16 cellular contexts compared by ENCODE assay signal in genomic region chr15:70281261-70281810, GRCh38.
DNase-seq lines count a peak whose midpoint lies in the region; ATAC-seq lines count a peak whose summit lies in the region.
"Had no signal": no experiment of that assay in that cellular context is flagged by ENCODE, and none has a peak within 500 bp of the region (broad histone marks: within the 10 kb centered on the region; RNA-seq: fewer than 3 reads in every experiment).

No MANE protein-coding gene starts in this region.

- no peaks in the 10 kb centered on the region for H3K79me2 ChIP-seq in Karpas-422 (ENCODE audit: low read length)

- no peak overlapping the region for H2AFZ ChIP-seq in Karpas-422 (ENCODE audit: low read length)

- no peaks in the 10 kb centered on the region for H3K9me2 ChIP-seq in Karpas-422 (replicated peaks; ENCODE audit: insufficient read depth, low read length)

- peak overlapping the region; percentile 59 for H3K4me2 ChIP-seq in Karpas-422 (ENCODE audit: low read depth, low read length, poor library complexity, severe bottlenecking)

- no peaks in the 10 kb centered on the region for H3K36me3 ChIP-seq in Karpas-422 (ENCODE audit: insufficient read depth, low read length)

- no peaks in the 10 kb centered on the region for H3K27me3 ChIP-seq in Karpas-422 (ENCODE audit: low read length)

- H3K27ac Mint-ChIP-seq in dendritic cell treated with granulocyte-macrophage colony-stimulating factor and Interleukin-4, amounts not matched to agents 40 ng/mL and 50 ng/mL, for 4 days = peak overlapping the region; percentile 40
- H3K27ac Mint-ChIP-seq in stimulated activated naive B cell treated with anti-CD40 and anti-IgM and Interleukin-4, amounts not matched to agents 10 μg/mL and 1 μg/mL and 100 μg/mL, for 72 hours = peak overlapping the region; percentile 75

- peaks cover 48% of the 10 kb centered on the region for H3K27me3 Mint-ChIP-seq in dendritic cell treated with granulocyte-macrophage colony-stimulating factor and Interleukin-4, amounts not matched to agents 40 ng/mL and 50 ng/mL, for 4 days
- H3K27me3 Mint-ChIP-seq in stimulated activated naive B cell treated with anti-CD40 and anti-IgM and Interleukin-4, amounts not matched to agents 10 μg/mL and 1 μg/mL and 100 μg/mL, for 72 hours = peaks cover 22 to 33% of the 10 kb centered on the region in 2 donors

- peak overlapping the region; percentile 18; the same call in 1 of the 2 replicates for H3K4me3 ChIP-seq in Karpas-422 (ENCODE audit: low read length)
- H3K4me3 ChIP-seq: SK-N-MC had no signal

- peak overlapping the region; percentile 96 for H3K27ac ChIP-seq in Karpas-422 (ENCODE audit: low read length)
- H3K27ac ChIP-seq: SK-N-MC had no signal

- ATAC-seq in stimulated activated naive B cell treated with anti-CD40 and anti-IgM and Interleukin-4, amounts not matched to agents 10 μg/mL and 1 μg/mL and 100 μg/mL, for 72 hours (replicated peaks) = peak; percentile 3 to 4
- ATAC-seq in GM18517 (IDR thresholded peaks at IDR 0.05; ENCODE audit: unreplicated experiment) (no peak), GM21576 (IDR thresholded peaks at IDR 0.05; ENCODE audit: unreplicated experiment) (no peak)

- no peaks in the 10 kb centered on the region for H3K9me3 ChIP-seq in Karpas-422 (ENCODE audit: low read length)
- H3K9me3 ChIP-seq: Caco-2 had no signal

- H3K9ac ChIP-seq in Karpas-422 (ENCODE audit: low read length) = peak overlapping the region; percentile 57

- peaks cover 21% of the 10 kb centered on the region for H3K4me1 Mint-ChIP-seq in dendritic cell treated with granulocyte-macrophage colony-stimulating factor and Interleukin-4, amounts not matched to agents 40 ng/mL and 50 ng/mL, for 4 days (ENCODE audit: low read depth)
- peaks cover 40 to 62% of the 10 kb centered on the region in 2 donors for H3K4me1 Mint-ChIP-seq in stimulated activated naive B cell treated with anti-CD40 and anti-IgM and Interleukin-4, amounts not matched to agents 10 μg/mL and 1 μg/mL and 100 μg/mL, for 72 hours

- DNase-seq in activated effector memory CD4-positive, alpha-beta T cell treated with anti-CD3 and anti-CD28 coated beads, Interleukin-2, amount 50 U/mL, for 16 hours = peak; percentile 37
- no peak for DNase-seq in activated effector memory CD4-positive, alpha-beta T cell treated with Interleukin-2 at 50 U/mL for 16 hours
- no peak for DNase-seq in Karpas-422
- no peak for DNase-seq in stimulated activated naive B cell treated with anti-CD40 and anti-IgM and Interleukin-4, amounts not matched to agents 10 μg/mL and 1 μg/mL and 100 μg/mL, for 72 hours
- no peak for DNase-seq in activated CD4-positive, alpha-beta T cell treated with anti-CD3 and anti-CD28 coated beads for 4 hours
- DNase-seq: 8988T, Caco-2, KG1, NCI-H1048, NCI-H146, NCI-H510A treated with DMSO at 0.1 percent for 48 hours, Right ventricle myocardium superior had no signal

- H3K4me1 ChIP-seq in Karpas-422 (ENCODE audit: low read length) = peaks cover 70% of the 10 kb centered on the region
- H3K4me1 ChIP-seq: Caco-2 had no signal

- H3K4me3 Mint-ChIP-seq in dendritic cell treated with granulocyte-macrophage colony-stimulating factor and Interleukin-4, amounts not matched to agents 40 ng/mL and 50 ng/mL, for 4 days = no peak overlapping the region
- peak overlapping the region; percentile 25 to 50 for H3K4me3 Mint-ChIP-seq in stimulated activated naive B cell treated with anti-CD40 and anti-IgM and Interleukin-4, amounts not matched to agents 10 μg/mL and 1 μg/mL and 100 μg/mL, for 72 hours

- no peaks in the 10 kb centered on the region for H4K20me1 ChIP-seq in Karpas-422 (ENCODE audit: insufficient read depth, low read depth, low read length)

- H3K9me3 Mint-ChIP-seq in dendritic cell treated with granulocyte-macrophage colony-stimulating factor and Interleukin-4, amounts not matched to agents 40 ng/mL and 50 ng/mL, for 4 days = peaks cover 8% of the 10 kb centered on the region
- peaks cover 3 to 6% of the 10 kb centered on the region in 2 donors for H3K9me3 Mint-ChIP-seq in stimulated activated naive B cell treated with anti-CD40 and anti-IgM and Interleukin-4, amounts not matched to agents 10 μg/mL and 1 μg/mL and 100 μg/mL, for 72 hours

- H3K36me3 Mint-ChIP-seq in dendritic cell treated with granulocyte-macrophage colony-stimulating factor and Interleukin-4, amounts not matched to agents 40 ng/mL and 50 ng/mL, for 4 days (ENCODE audit: low read depth) = no peaks in the 10 kb centered on the region
- H3K36me3 Mint-ChIP-seq in stimulated activated naive B cell treated with anti-CD40 and anti-IgM and Interleukin-4, amounts not matched to agents 10 μg/mL and 1 μg/mL and 100 μg/mL, for 72 hours = no peaks in the 10 kb centered on the region

- intact Hi-C loops in dendritic cell treated with granulocyte-macrophage colony-stimulating factor and Interleukin-4, amounts not matched to agents 40 ng/mL and 50 ng/mL, for 4 days (cut with micrococcal nuclease) = no loop called here

Comparison
In these comparisons a context has a peak if more than half of its experiments do, and no peak if none do; other contexts are left out.
1. ATAC-seq: peak in stimulated activated naive B cell treated with anti-CD40 and anti-IgM and Interleukin-4, amounts not matched to agents 10 μg/mL and 1 μg/mL and 100 μg/mL, for 72 hours (2 of 2); none in GM18517 (single experiment) and GM21576 (single experiment).